ENCODE assay signal across 1 cellular context in the genomic region with DNA sequence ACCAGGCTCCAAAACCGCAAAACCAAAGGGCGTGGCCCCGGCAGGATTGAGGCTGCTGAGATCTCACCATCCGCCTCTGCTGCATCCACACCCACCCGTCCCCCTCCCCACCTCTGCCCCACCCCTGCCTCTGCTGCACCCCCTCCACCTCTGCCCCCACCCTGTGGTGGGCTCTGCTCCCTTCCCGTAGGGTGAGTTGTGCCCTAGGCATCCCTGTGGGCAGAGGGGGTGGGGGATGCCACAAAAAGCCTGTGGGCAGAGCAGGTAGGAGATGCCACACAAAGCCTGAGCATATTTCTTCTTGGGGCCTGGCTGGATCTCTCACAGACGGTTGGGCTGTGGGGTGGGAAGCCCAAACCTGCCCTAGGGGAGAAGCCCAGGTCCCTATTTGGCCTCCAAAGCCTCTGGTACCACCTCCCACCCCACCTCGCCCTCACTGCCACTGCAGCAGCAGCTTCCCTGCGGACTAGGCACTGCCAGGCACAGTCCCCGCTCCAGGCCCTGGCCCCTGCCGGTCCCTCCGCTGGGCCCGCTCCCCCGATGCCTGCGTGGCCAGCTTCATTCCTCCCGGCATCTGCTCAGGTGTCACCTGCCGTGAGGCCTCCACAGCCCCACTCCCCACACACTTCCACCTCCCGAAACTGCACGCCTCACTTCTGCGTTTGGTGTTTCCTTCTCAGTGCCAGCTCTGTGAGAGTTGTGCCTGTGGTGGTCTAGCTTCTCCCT.
TF ChIP-seq lines count a peak whose summit lies in the region.

No MANE protein-coding gene starts in this region.

TF ChIP-seq in GM23338, 12 proteins besides CTCF, POLR2A, EP300 and RAD21:
- TF ChIP-seq, protein P1, sequence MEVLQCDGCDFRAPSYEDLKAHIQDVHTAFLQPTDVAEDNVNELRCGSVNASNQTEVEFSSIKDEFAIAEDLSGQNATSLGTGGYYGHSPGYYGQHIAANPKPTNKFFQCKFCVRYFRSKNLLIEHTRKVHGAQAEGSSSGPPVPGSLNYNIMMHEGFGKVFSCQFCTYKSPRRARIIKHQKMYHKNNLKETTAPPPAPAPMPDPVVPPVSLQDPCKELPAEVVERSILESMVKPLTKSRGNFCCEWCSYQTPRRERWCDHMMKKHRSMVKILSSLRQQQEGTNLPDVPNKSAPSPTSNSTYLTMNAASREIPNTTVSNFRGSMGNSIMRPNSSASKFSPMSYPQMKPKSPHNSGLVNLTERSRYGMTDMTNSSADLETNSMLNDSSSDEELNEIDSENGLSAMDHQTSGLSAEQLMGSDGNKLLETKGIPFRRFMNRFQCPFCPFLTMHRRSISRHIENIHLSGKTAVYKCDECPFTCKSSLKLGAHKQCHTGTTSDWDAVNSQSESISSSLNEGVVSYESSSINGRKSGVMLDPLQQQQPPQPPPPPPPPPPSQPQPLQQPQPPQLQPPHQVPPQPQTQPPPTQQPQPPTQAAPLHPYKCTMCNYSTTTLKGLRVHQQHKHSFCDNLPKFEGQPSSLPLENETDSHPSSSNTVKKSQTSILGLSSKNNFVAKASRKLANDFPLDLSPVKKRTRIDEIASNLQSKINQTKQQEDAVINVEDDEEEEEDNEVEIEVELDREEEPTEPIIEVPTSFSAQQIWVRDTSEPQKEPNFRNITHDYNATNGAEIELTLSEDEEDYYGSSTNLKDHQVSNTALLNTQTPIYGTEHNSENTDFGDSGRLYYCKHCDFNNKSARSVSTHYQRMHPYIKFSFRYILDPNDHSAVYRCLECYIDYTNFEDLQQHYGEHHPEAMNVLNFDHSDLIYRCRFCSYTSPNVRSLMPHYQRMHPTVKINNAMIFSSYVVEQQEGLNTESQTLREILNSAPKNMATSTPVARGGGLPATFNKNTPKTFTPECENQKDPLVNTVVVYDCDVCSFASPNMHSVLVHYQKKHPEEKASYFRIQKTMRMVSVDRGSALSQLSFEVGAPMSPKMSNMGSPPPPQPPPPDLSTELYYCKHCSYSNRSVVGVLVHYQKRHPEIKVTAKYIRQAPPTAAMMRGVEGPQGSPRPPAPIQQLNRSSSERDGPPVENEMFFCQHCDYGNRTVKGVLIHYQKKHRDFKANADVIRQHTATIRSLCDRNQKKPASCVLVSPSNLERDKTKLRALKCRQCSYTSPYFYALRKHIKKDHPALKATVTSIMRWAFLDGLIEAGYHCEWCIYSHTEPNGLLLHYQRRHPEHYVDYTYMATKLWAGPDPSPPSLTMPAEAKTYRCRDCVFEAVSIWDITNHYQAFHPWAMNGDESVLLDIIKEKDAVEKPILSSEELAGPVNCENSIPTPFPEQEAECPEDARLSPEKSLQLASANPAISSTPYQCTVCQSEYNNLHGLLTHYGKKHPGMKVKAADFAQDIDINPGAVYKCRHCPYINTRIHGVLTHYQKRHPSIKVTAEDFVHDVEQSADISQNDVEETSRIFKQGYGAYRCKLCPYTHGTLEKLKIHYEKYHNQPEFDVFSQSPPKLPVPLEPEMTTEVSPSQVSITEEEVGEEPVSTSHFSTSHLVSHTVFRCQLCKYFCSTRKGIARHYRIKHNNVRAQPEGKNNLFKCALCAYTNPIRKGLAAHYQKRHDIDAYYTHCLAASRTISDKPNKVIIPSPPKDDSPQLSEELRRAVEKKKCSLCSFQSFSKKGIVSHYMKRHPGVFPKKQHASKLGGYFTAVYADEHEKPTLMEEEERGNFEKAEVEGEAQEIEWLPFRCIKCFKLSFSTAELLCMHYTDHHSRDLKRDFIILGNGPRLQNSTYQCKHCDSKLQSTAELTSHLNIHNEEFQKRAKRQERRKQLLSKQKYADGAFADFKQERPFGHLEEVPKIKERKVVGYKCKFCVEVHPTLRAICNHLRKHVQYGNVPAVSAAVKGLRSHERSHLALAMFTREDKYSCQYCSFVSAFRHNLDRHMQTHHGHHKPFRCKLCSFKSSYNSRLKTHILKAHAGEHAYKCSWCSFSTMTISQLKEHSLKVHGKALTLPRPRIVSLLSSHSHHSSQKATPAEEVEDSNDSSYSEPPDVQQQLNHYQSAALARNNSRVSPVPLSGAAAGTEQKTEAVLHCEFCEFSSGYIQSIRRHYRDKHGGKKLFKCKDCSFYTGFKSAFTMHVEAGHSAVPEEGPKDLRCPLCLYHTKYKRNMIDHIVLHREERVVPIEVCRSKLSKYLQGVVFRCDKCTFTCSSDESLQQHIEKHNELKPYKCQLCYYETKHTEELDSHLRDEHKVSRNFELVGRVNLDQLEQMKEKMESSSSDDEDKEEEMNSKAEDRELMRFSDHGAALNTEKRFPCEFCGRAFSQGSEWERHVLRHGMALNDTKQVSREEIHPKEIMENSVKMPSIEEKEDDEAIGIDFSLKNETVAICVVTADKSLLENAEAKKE (CRISPR knock-in tag; IDR thresholded peaks at IDR 0.05) = no peak
- no peak for TF ChIP-seq JUNB (IDR thresholded peaks at IDR 0.05; ENCODE audit: unreplicated experiment)
- TF ChIP-seq ZNF114 (CRISPR knock-in tag; IDR thresholded peaks at IDR 0.05) = no peak
- no peak for TF ChIP-seq EZH2phosphoT487 (IDR thresholded peaks at IDR 0.05; ENCODE audit: unreplicated experiment)
- no peak for TF ChIP-seq ZNF331 (CRISPR knock-in tag; IDR thresholded peaks at IDR 0.05; ENCODE audit: low read depth)
- TF ChIP-seq STAT1 (IDR thresholded peaks at IDR 0.05; ENCODE audit: unreplicated experiment) = no peak
- no peak for TF ChIP-seq EZH2 (IDR thresholded peaks at IDR 0.05; ENCODE audit: low read depth, unreplicated experiment)
- no peak for TF ChIP-seq NANOG (IDR thresholded peaks at IDR 0.05; ENCODE audit: borderline replicate concordance)
- no peak for TF ChIP-seq ETS1 (IDR thresholded peaks at IDR 0.05)
- no peak for TF ChIP-seq REST (IDR thresholded peaks at IDR 0.05; ENCODE audit: unreplicated experiment)
- TF ChIP-seq CREB1 (CRISPR knock-in tag; IDR thresholded peaks at IDR 0.05; ENCODE audit: low read depth) = no peak
- TF ChIP-seq POLR2AphosphoS5 (IDR thresholded peaks at IDR 0.05; ENCODE audit: low read depth) = no peak
